ENCODE assay signal across 2 cellular contexts in the genomic region with DNA sequence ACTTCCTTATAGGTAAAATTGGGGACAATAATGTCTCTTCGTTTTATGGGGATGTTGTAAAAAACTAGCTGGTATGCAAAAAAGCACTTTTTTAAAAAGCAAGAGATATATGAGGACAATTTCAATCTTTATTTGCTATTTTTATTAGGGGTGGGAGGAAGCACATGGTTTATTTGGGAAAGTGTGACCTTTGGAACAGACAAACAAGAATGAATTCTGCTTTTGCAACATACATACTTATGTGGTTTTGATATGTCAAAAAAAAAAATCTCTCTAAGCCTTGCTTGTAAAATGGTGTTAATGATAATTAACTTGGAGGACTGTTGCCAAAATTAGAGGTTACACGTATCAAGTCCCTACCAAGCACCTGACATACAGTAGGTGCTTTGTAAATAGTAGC.
A peak's percentile ranks its signal among the peaks of the same experiment; 100 is the strongest.
TF ChIP-seq lines count a peak whose summit lies in the region.

No MANE protein-coding gene starts in this region.

TF ChIP-seq in WTC11, 78 proteins besides CTCF, POLR2A, EP300 and RAD21:
- TF ChIP-seq NR1H2 (CRISPR knock-in tag; IDR thresholded peaks at IDR 0.05) (no peak), ZNF263 (CRISPR knock-in tag; IDR thresholded peaks at IDR 0.05; ENCODE audit: low read depth) (no peak), FOXJ3 (CRISPR knock-in tag; IDR thresholded peaks at IDR 0.05; ENCODE audit: borderline replicate concordance) (no peak), ZNF423 (CRISPR knock-in tag; IDR thresholded peaks at IDR 0.05) (no peak), MXD4 (CRISPR knock-in tag; IDR thresholded peaks at IDR 0.05; ENCODE audit: borderline replicate concordance) (no peak), SMAD4 (CRISPR knock-in tag; IDR thresholded peaks at IDR 0.05) (no peak)
- TF ChIP-seq, protein P1, sequence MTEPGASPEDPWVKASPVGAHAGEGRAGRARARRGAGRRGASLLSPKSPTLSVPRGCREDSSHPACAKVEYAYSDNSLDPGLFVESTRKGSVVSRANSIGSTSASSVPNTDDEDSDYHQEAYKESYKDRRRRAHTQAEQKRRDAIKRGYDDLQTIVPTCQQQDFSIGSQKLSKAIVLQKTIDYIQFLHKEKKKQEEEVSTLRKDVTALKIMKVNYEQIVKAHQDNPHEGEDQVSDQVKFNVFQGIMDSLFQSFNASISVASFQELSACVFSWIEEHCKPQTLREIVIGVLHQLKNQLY (CRISPR knock-in tag; IDR thresholded peaks at IDR 0.05), result no peak
- TF ChIP-seq, protein P2, sequence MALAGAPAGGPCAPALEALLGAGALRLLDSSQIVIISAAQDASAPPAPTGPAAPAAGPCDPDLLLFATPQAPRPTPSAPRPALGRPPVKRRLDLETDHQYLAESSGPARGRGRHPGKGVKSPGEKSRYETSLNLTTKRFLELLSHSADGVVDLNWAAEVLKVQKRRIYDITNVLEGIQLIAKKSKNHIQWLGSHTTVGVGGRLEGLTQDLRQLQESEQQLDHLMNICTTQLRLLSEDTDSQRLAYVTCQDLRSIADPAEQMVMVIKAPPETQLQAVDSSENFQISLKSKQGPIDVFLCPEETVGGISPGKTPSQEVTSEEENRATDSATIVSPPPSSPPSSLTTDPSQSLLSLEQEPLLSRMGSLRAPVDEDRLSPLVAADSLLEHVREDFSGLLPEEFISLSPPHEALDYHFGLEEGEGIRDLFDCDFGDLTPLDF (CRISPR knock-in tag; IDR thresholded peaks at IDR 0.05), result no peak
- TF ChIP-seq, protein P3, sequence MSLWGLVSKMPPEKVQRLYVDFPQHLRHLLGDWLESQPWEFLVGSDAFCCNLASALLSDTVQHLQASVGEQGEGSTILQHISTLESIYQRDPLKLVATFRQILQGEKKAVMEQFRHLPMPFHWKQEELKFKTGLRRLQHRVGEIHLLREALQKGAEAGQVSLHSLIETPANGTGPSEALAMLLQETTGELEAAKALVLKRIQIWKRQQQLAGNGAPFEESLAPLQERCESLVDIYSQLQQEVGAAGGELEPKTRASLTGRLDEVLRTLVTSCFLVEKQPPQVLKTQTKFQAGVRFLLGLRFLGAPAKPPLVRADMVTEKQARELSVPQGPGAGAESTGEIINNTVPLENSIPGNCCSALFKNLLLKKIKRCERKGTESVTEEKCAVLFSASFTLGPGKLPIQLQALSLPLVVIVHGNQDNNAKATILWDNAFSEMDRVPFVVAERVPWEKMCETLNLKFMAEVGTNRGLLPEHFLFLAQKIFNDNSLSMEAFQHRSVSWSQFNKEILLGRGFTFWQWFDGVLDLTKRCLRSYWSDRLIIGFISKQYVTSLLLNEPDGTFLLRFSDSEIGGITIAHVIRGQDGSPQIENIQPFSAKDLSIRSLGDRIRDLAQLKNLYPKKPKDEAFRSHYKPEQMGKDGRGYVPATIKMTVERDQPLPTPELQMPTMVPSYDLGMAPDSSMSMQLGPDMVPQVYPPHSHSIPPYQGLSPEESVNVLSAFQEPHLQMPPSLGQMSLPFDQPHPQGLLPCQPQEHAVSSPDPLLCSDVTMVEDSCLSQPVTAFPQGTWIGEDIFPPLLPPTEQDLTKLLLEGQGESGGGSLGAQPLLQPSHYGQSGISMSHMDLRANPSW (CRISPR knock-in tag; conservative IDR thresholded peaks at IDR 0.05; ENCODE audit: low read depth), result no peak

TF ChIP-seq in HepG2, 621 proteins besides CTCF, POLR2A, EP300 and RAD21:
- TF ChIP-seq, protein P4, sequence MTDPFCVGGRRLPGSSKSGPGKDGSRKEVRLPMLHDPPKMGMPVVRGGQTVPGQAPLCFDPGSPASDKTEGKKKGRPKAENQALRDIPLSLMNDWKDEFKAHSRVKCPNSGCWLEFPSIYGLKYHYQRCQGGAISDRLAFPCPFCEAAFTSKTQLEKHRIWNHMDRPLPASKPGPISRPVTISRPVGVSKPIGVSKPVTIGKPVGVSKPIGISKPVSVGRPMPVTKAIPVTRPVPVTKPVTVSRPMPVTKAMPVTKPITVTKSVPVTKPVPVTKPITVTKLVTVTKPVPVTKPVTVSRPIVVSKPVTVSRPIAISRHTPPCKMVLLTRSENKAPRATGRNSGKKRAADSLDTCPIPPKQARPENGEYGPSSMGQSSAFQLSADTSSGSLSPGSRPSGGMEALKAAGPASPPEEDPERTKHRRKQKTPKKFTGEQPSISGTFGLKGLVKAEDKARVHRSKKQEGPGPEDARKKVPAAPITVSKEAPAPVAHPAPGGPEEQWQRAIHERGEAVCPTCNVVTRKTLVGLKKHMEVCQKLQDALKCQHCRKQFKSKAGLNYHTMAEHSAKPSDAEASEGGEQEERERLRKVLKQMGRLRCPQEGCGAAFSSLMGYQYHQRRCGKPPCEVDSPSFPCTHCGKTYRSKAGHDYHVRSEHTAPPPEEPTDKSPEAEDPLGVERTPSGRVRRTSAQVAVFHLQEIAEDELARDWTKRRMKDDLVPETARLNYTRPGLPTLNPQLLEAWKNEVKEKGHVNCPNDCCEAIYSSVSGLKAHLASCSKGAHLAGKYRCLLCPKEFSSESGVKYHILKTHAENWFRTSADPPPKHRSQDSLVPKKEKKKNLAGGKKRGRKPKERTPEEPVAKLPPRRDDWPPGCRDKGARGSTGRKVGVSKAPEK (CRISPR knock-in tag; IDR thresholded peaks at IDR 0.05; ENCODE audit: borderline replicate concordance), result no peak
- no peak for TF ChIP-seq LCORL (IDR thresholded peaks at IDR 0.05)
- TF ChIP-seq LCORL (CRISPR knock-in tag; IDR thresholded peaks at IDR 0.05), result peak; percentile 26; the same call in 1 of the 2 replicates
